Comparison of ENCODE assay signal across 1 cellular context in genomic region chr11:69718147-69718546, GRCh38.
TF ChIP-seq lines count a peak whose summit lies in the region.

No MANE protein-coding gene starts in this region.

TF ChIP-seq in HepG2, 621 proteins besides CTCF, POLR2A, EP300 and RAD21 (continued from another document):
- TF ChIP-seq SRF (IDR thresholded peaks at IDR 0.05; ENCODE audit: low read depth, low read length) (no peak), ZNF747 (CRISPR knock-in tag; IDR thresholded peaks at IDR 0.05; ENCODE audit: borderline replicate concordance) (no peak), USF2 (IDR thresholded peaks at IDR 0.05; ENCODE audit: low read depth, low read length) (no peak), USF2 (CRISPR knock-in tag; IDR thresholded peaks at IDR 0.05; ENCODE audit: borderline replicate concordance) (no peak), ETV5 (CRISPR knock-in tag; IDR thresholded peaks at IDR 0.05; ENCODE audit: borderline replicate concordance) (no peak), ZNF768 (CRISPR knock-in tag; IDR thresholded peaks at IDR 0.05) (0 out of 2 replicates have a peak, but pooled peaks have one; percentile 35), KDM2A (CRISPR knock-in tag; IDR thresholded peaks at IDR 0.05; ENCODE audit: borderline replicate concordance, low read depth) (0 out of 2 replicates have a peak, but pooled peaks have one; percentile 34), XBP1 (CRISPR knock-in tag; IDR thresholded peaks at IDR 0.05) (no peak), STAG1 (CRISPR knock-in tag; IDR thresholded peaks at IDR 0.05) (peak; percentile 68), ZNF570 (CRISPR knock-in tag; IDR thresholded peaks at IDR 0.05; ENCODE audit: borderline replicate concordance) (no peak)
